In genomic region chr2:219570194-219570923, GRCh38 we compare ENCODE assay signal across 8 cellular contexts. TPM values are rescaled to one million over a fixed set of nuclear protein-coding genes. Genes with fewer than 3 reads are reported as not detected.
A peak's percentile ranks its signal among the peaks of the same experiment; 100 is the strongest.
DNase-seq lines count a peak whose midpoint lies in the region; ATAC-seq and TF ChIP-seq lines count a peak whose summit lies in the region.

No MANE protein-coding gene starts in this region.

- no peak overlapping the region for H3K27ac Mint-ChIP-seq in effector memory CD8-positive, alpha-beta T cell

- WGBS in mesodermal cell (ENCODE audit: insufficient coverage in 2 of 2), 2 experiments = 15 to 34% methylated on average over 41 to 91 of the region's 95 CpGs

- ATAC-seq in effector memory CD8-positive, alpha-beta T cell (replicated peaks) = peak; percentile 31
- ATAC-seq in GM21447 (IDR thresholded peaks at IDR 0.05; ENCODE audit: unreplicated experiment) = no peak

- no peak for TF ChIP-seq POLR2A in vagina (IDR thresholded peaks at IDR 0.05)

- peak overlapping the region; percentile 8 to 53 for H3K4me3 Mint-ChIP-seq in effector memory CD8-positive, alpha-beta T cell

- peaks cover 49 to 87% of the 10 kb centered on the region in 2 donors for H3K27me3 Mint-ChIP-seq in effector memory CD8-positive, alpha-beta T cell

- DNase-seq in EH (ENCODE audit: low read depth) (peak; percentile 56), NCI-H510A treated with DMSO at 0.1 percent for 48 hours (lab: John Stamatoyannopoulos, UW) (peak; percentile 35), vagina (ENCODE audit: extremely low spot score in 2 of 2) (no peak), foreskin melanocyte (no peak)
- DNase-seq in effector memory CD8-positive, alpha-beta T cell = no peak
- DNase-seq in activated effector memory CD4-positive, alpha-beta T cell treated with Interleukin-2 at 50 U/mL for 16 hours = no peak

- intact Hi-C loops in vagina (cut with DNase I) = no loop called here

- H3K36me3 Mint-ChIP-seq in effector memory CD8-positive, alpha-beta T cell (ENCODE audit: insufficient read depth) = no peaks in the 10 kb centered on the region

- no peaks in the 10 kb centered on the region for H3K27me3 ChIP-seq in vagina

- H3K4me3 ChIP-seq in mesodermal cell (ENCODE audit: extremely low read depth, insufficient read depth, low read length, poor library complexity, severe bottlenecking) = peak overlapping the region; percentile 58
- peak overlapping the region; percentile 64 to 97 for H3K4me3 ChIP-seq in vagina

- H3K4me1 Mint-ChIP-seq in effector memory CD8-positive, alpha-beta T cell (ENCODE audit: low read depth in 2 of 2) = no peaks in the 10 kb centered on the region

- no peaks in the 10 kb centered on the region for H3K9me3 Mint-ChIP-seq in effector memory CD8-positive, alpha-beta T cell

- peaks cover 40% of the 10 kb centered on the region for H3K36me3 ChIP-seq in mesodermal cell (ENCODE audit: control insufficient read depth, insufficient read depth, low read length)
- H3K36me3 ChIP-seq in vagina = no peaks in the 10 kb centered on the region

- H3K27ac ChIP-seq in mesodermal cell (ENCODE audit: low read depth, low read length, severe bottlenecking) = no peak overlapping the region
- peak overlapping the region; percentile 80 for H3K27ac ChIP-seq in vagina

- TF ChIP-seq CTCF in vagina (IDR thresholded peaks at IDR 0.05) = no peak

- H3K9me3 ChIP-seq in mesodermal cell (ENCODE audit: control insufficient read depth, low read length) = no peaks in the 10 kb centered on the region
- H3K9me3 ChIP-seq in vagina = no peaks in the 10 kb centered on the region

- H3K4me1 ChIP-seq in mesodermal cell (ENCODE audit: control insufficient read depth, insufficient read depth, low read length, poor library complexity, severe bottlenecking) (peaks cover 22% of the 10 kb centered on the region), vagina (peaks cover 14% of the 10 kb centered on the region)

RNA-seq across cellular contexts. Expression of gene OBSL1, which starts 1.0 kb away (rescaled TPM):
- 75.2 TPM for polyA plus RNA-seq in mesodermal cell (2013, experiment 1 of 2)
- polyA plus RNA-seq in mesodermal cell (2013, experiment 2 of 2) = 64.3 TPM
- 53.0 TPM for total RNA-seq in vagina

RNA-seq across cellular contexts. Expression of gene INHA, which starts 1.8 kb away (rescaled TPM):
- 0.33 TPM for polyA plus RNA-seq in mesodermal cell (2013, experiment 1 of 2)
- 0.51 TPM for polyA plus RNA-seq in mesodermal cell (2013, experiment 2 of 2)
- total RNA-seq in vagina = 0.74 TPM

RNA-seq across cellular contexts. Expression of gene TMEM198, which starts 26.5 kb away (rescaled TPM):
- polyA plus RNA-seq in mesodermal cell (2013, experiment 1 of 2) = 4.3 TPM
- 3.3 TPM for polyA plus RNA-seq in mesodermal cell (2013, experiment 2 of 2)
- 1.5 TPM for total RNA-seq in vagina

RNA-seq across cellular contexts. Expression of gene CHPF, which starts 26.8 kb away (rescaled TPM):
- polyA plus RNA-seq in mesodermal cell (2013, experiment 1 of 2) = 79.3 TPM
- polyA plus RNA-seq in mesodermal cell (2013, experiment 2 of 2) = 60.9 TPM
- total RNA-seq in vagina = 41.5 TPM

RNA-seq across cellular contexts. Expression of gene STK11IP, which starts 27.3 kb away (rescaled TPM):
- 17.4 TPM for polyA plus RNA-seq in mesodermal cell (2013, experiment 1 of 2)
- 14.3 TPM for polyA plus RNA-seq in mesodermal cell (2013, experiment 2 of 2)
- 11.3 TPM for total RNA-seq in vagina

Comparison
In these comparisons a context has a peak if more than half of its experiments do, and no peak if none do; other contexts are left out.
1. DNase-seq: peak in EH (single experiment) and NCI-H510A treated with DMSO at 0.1 percent for 48 hours (single experiment); none in effector memory CD8-positive, alpha-beta T cell (0 of 3), vagina (0 of 2), activated effector memory CD4-positive, alpha-beta T cell treated with Interleukin-2 at 50 U/mL for 16 hours (single experiment) and foreskin melanocyte (single experiment).